In genomic region chr10:119207713-119208552, GRCh38 we compare ENCODE assay signal across 7 cellular contexts. TPM values are rescaled to one million over a fixed set of nuclear protein-coding genes. Genes with fewer than 3 reads are reported as not detected.
A peak's percentile ranks its signal among the peaks of the same experiment; 100 is the strongest.
DNase-seq lines count a peak whose midpoint lies in the region; ATAC-seq and TF ChIP-seq lines count a peak whose summit lies in the region.

No MANE protein-coding gene starts in this region.

- H3K4me1 ChIP-seq in Panc1 (ENCODE audit: control insufficient read depth, insufficient read depth, low read length) (peaks cover 43% of the 10 kb centered on the region), adipocyte (ENCODE audit: control insufficient read depth, insufficient read depth, low read length) (peaks cover 54% of the 10 kb centered on the region)

- H3K27ac ChIP-seq in Panc1 (ENCODE audit: low read length): peak overlapping the region; percentile 79

- no peak for TF ChIP-seq CTCF in Panc1 (IDR thresholded peaks at IDR 0.05)
- TF ChIP-seq CTCF in omental fat pad (IDR thresholded peaks at IDR 0.05): no peak
- TF ChIP-seq CTCF in GM13977 (IDR thresholded peaks at IDR 0.05; ENCODE audit: extremely low read depth, insufficient read depth, missing control alignments): no peak

- H3K27me3 ChIP-seq in Panc1 (ENCODE audit: control insufficient read depth, insufficient read depth, low read length): no peaks in the 10 kb centered on the region
- no peaks in the 10 kb centered on the region for H3K27me3 ChIP-seq in adipocyte (replicated peaks; ENCODE audit: control insufficient read depth, insufficient read depth, low read length)

- H3K36me3 ChIP-seq in Panc1 (ENCODE audit: control insufficient read depth, insufficient read depth, low read length) (no peaks in the 10 kb centered on the region), adipocyte (ENCODE audit: control insufficient read depth, insufficient read depth, low read length, severe bottlenecking) (no peaks in the 10 kb centered on the region)

- POLR2A ChIA-PET in Panc1 (lab: Charles Lee): interaction anchor here (0.6 to 1.5 kb wide), 3 partner anchors 15 to 231 kb away, joined by 4 to 5 read pairs (median 4); no protein-coding TSS in a partner anchor

- peak overlapping the region; percentile 80 to 94 for H3K4me3 ChIP-seq in Panc1 (ENCODE audit: low read depth in 2 of 2, low read length in 2 of 2)
- peak overlapping the region; percentile 95 for H3K4me3 ChIP-seq in adipocyte (ENCODE audit: low read length)

- peak overlapping the region; percentile 90 for H3K9ac ChIP-seq in adipocyte (ENCODE audit: low read length)

- no TSS peak for BruUV-seq in Panc1 (replicated peaks; lab: Mats Ljungman, UMichigan)

- no peak for DNase-seq in Panc1 (ENCODE audit: low read depth, low spot score)
- DNase-seq in adipocyte (ENCODE audit: low read depth): peak; percentile 71
- DNase-seq in Right ventricle myocardium superior: peak; percentile 63
- no peak for DNase-seq in omental fat pad (ENCODE audit: low spot score)
- DNase-seq in GM13977 (ENCODE audit: low spot score): no peak

- CTCF ChIA-PET in Panc1 (lab: Charles Lee): interaction anchor here (0.6 to 0.7 kb wide), 2 partner anchors 31 to 45 kb away, joined by 5 to 11 read pairs; no protein-coding TSS in a partner anchor

- intact Hi-C loops in Panc1 (cut with micrococcal nuclease; ENCODE audit: unreplicated experiment): loop anchor here (2.0 to 5.0 kb wide), 3 partner anchors 44 to 209 kb away; no protein-coding TSS in a partner anchor
- intact Hi-C loops in Right ventricle myocardium superior (cut with DNase I): loop anchor here (5.0 kb wide), 2 partner anchors 109 to 209 kb away; no protein-coding TSS in a partner anchor

- peak; percentile 2 for ATAC-seq in GM18867 (IDR thresholded peaks at IDR 0.05; ENCODE audit: unreplicated experiment)
- ATAC-seq in HG03025 (IDR thresholded peaks at IDR 0.05; ENCODE audit: low FRiP score, unreplicated experiment): peak; percentile 2
- ATAC-seq in Panc1: peak; percentile 33
- peak; percentile 18 for ATAC-seq in Right ventricle myocardium superior (ENCODE audit: poor library complexity)
- ATAC-seq in omental fat pad (ENCODE audit: low FRiP score): peak; percentile 11

- in situ Hi-C loops in Panc1 (cut with HindIII; ENCODE audit: low pct_unique_long_range_greater_than_20kb, low sequenced_read_pairs): no loop called here
- in situ Hi-C loops in GM13977 (cut with MboI; ENCODE audit: low pct_unique_long_range_greater_than_20kb, low sequenced_read_pairs, unreplicated experiment): loop anchor here (5.0 kb wide), 1 partner anchor 209 kb away; no protein-coding TSS in a partner anchor

- H3K9me3 ChIP-seq in Panc1 (ENCODE audit: control insufficient read depth, insufficient read depth, low read depth, low read length) (no peaks in the 10 kb centered on the region), adipocyte (ENCODE audit: control insufficient read depth, low read length) (no peaks in the 10 kb centered on the region)

RNA-seq across cellular contexts. Expression of gene GRK5, which starts 0.6 kb away (rescaled TPM):
- 29.0 TPM for total RNA-seq in Panc1 (2021; ENCODE audit: unreplicated experiment)
- 23.6 TPM for polyA plus RNA-seq in Panc1 (2012; ENCODE audit: insufficient read length)
- 47.6 TPM for total RNA-seq in Right ventricle myocardium superior
- total RNA-seq in omental fat pad: 10 to 100 TPM; 15.9 to 53.8 (median 18.4) TPM

RNA-seq across cellular contexts. Expression of gene PRDX3, which starts 29.3 kb away (rescaled TPM):
- total RNA-seq in Panc1 (2021; ENCODE audit: unreplicated experiment) (235 TPM), Right ventricle myocardium superior (261 TPM), omental fat pad (100 to 1,000 TPM; 125 to 201 (median 156) TPM)
- polyA plus RNA-seq in Panc1 (2012; ENCODE audit: insufficient read length): 145 TPM

RNA-seq across cellular contexts. Expression of gene SFXN4, which starts 42.4 kb away (rescaled TPM):
- total RNA-seq in Panc1 (2021; ENCODE audit: unreplicated experiment) (67.0 TPM), Right ventricle myocardium superior (48.2 TPM), omental fat pad (10 to 100 TPM; 17.1 to 30.1 (median 24.2) TPM)
- 56.5 TPM for polyA plus RNA-seq in Panc1 (2012; ENCODE audit: insufficient read length)

Comparison
In these comparisons a context has a peak if more than half of its experiments do, and no peak if none do; other contexts are left out.
1. DNase-seq: peak in adipocyte (single experiment) and Right ventricle myocardium superior (single experiment); none in Panc1 (single experiment), omental fat pad (single experiment) and GM13977 (single experiment).
2. Peak in every context shown above with its lines, with median percentiles within 50 percentile points of each other: ATAC-seq.